Comparison of ENCODE assay signal across 16 cellular contexts in genomic region chr19:18613589-18614234, GRCh38. TPM values are rescaled to one million over a fixed set of nuclear protein-coding genes. Genes with fewer than 3 reads are reported as not detected.
A peak's percentile ranks its signal among the peaks of the same experiment; 100 is the strongest.
DNase-seq lines count a peak whose midpoint lies in the region; ATAC-seq lines count a peak whose summit lies in the region.
"Had no signal": no experiment of that assay in that cellular context is flagged by ENCODE, and none has a peak within 500 bp of the region (broad histone marks: within the 10 kb centered on the region; RNA-seq: fewer than 3 reads in every experiment).

No MANE protein-coding gene starts in this region.

- no peaks in the 10 kb centered on the region for H3K9me3 Mint-ChIP-seq in activated CD4-positive, alpha-beta memory T cell treated with anti-CD3 and anti-CD28 coated beads for 36 hours
- H3K9me3 Mint-ChIP-seq in activated CD4-positive, alpha-beta memory T cell treated with anti-CD3 and anti-CD28 coated beads, Interleukin-2, amount 10 ng/mL, durations not matched to agents 7 days and 5 days, result no peaks in the 10 kb centered on the region

- peak overlapping the region; percentile 11 for H2AK5ac ChIP-seq in neuronal stem cell (ENCODE audit: low read depth, low read length)

- H3K9ac ChIP-seq in neuronal stem cell (ENCODE audit: low read depth, low read length, poor library complexity), result peak overlapping the region; percentile 56

- H4K91ac ChIP-seq in neuronal stem cell (ENCODE audit: low read depth, low read length, poor library complexity), result no peak overlapping the region

- peak overlapping the region; percentile 62 for H2BK5ac ChIP-seq in neuronal stem cell (ENCODE audit: low read length)

- H3K18ac ChIP-seq in neuronal stem cell (ENCODE audit: low read length), result peak overlapping the region; percentile 59

- no peak overlapping the region for H3K4ac ChIP-seq in neuronal stem cell (ENCODE audit: low read length)

- no peaks in the 10 kb centered on the region for H3K36me3 ChIP-seq in neuronal stem cell (replicated peaks in 1 of 2; ENCODE audit: control insufficient read depth in 2 of 2, insufficient read depth in 2 of 2, low read length in 2 of 2)
- no peaks in the 10 kb centered on the region for H3K36me3 ChIP-seq in SJCRH30
- H3K36me3 ChIP-seq: gastroesophageal sphincter, pancreas had no signal

- H2BK15ac ChIP-seq in neuronal stem cell (ENCODE audit: low read length), result peak overlapping the region; percentile 10

- POLR2A ChIA-PET in activated CD4-positive, alpha-beta memory T cell treated with anti-CD3 and anti-CD28 coated beads for 36 hours (lab: Charles Lee), result no interaction called here
- POLR2A ChIA-PET in activated CD4-positive, alpha-beta memory T cell treated with anti-CD3 and anti-CD28 coated beads, Interleukin-2, amount 10 ng/mL, durations not matched to agents 7 days and 5 days (lab: Charles Lee), result no interaction called here

- DNase-seq in activated CD4-positive, alpha-beta memory T cell treated with anti-CD3 and anti-CD28 coated beads for 36 hours, result no peak
- DNase-seq in activated CD4-positive, alpha-beta memory T cell treated with anti-CD3 and anti-CD28 coated beads, Interleukin-2, amount 10 ng/mL, durations not matched to agents 7 days and 5 days, result no peak
- DNase-seq in NCI-H1694 (lab: John Stamatoyannopoulos, UW) (peak; percentile 46), ecto neural progenitor cell (ENCODE audit: low spot score) (peak; percentile 60), neuronal stem cell (ENCODE audit: low spot score) (no peak), SJCRH30 (no peak), left lobe of liver (ENCODE audit: low spot score) (no peak)
- DNase-seq: aorta; effector CD8-positive, alpha-beta T cell; left colon; NCI-H2029 treated with DMSO at 0.1 percent for 48 hours; stimulated activated CD4-positive, alpha-beta T cell treated with anti-CD3 and anti-CD28 coated beads, Interleukin-1b, Interleukin-23, amount 100 ng/mL, for 48 hours; SW 1271 had no signal

- peak overlapping the region; percentile 99 for H2AFZ ChIP-seq in neuronal stem cell (ENCODE audit: low read length)

- peaks cover 57% of the 10 kb centered on the region for H3K27me3 Mint-ChIP-seq in activated CD4-positive, alpha-beta memory T cell treated with anti-CD3 and anti-CD28 coated beads for 36 hours
- peaks cover 57% of the 10 kb centered on the region for H3K27me3 Mint-ChIP-seq in activated CD4-positive, alpha-beta memory T cell treated with anti-CD3 and anti-CD28 coated beads, Interleukin-2, amount 10 ng/mL, durations not matched to agents 7 days and 5 days

- H3K9me3 ChIP-seq in neuronal stem cell (replicated peaks in 1 of 2; ENCODE audit: control insufficient read depth in 2 of 2, insufficient read depth in 1 of 2, low read depth in 1 of 2, low read length in 2 of 2) (peaks cover 0 to 10% of the 10 kb centered on the region in 2 donors), SJCRH30 (replicated peaks) (no peaks in the 10 kb centered on the region)
- H3K9me3 ChIP-seq: gastroesophageal sphincter, pancreas had no signal

- CTCF ChIA-PET in activated CD4-positive, alpha-beta memory T cell treated with anti-CD3 and anti-CD28 coated beads for 36 hours (lab: Charles Lee), result no interaction called here
- CTCF ChIA-PET in activated CD4-positive, alpha-beta memory T cell treated with anti-CD3 and anti-CD28 coated beads, Interleukin-2, amount 10 ng/mL, durations not matched to agents 7 days and 5 days (lab: Charles Lee), result no interaction called here

- no peak for ATAC-seq in HG03139 (IDR thresholded peaks at IDR 0.05; ENCODE audit: unreplicated experiment)
- no peak for ATAC-seq in left lobe of liver
- ATAC-seq: gastroesophageal sphincter, left colon had no signal

- H3K27ac ChIP-seq in neuronal stem cell (replicated peaks; ENCODE audit: low read length) (no peak overlapping the region), SJCRH30 (no peak overlapping the region)
- H3K27ac ChIP-seq: pancreas had no signal

- peak overlapping the region; percentile 17 for H2BK12ac ChIP-seq in neuronal stem cell (ENCODE audit: low read length)

- peak overlapping the region; percentile 32 for H3K4me3 Mint-ChIP-seq in activated CD4-positive, alpha-beta memory T cell treated with anti-CD3 and anti-CD28 coated beads for 36 hours
- no peak overlapping the region for H3K4me3 Mint-ChIP-seq in activated CD4-positive, alpha-beta memory T cell treated with anti-CD3 and anti-CD28 coated beads, Interleukin-2, amount 10 ng/mL, durations not matched to agents 7 days and 5 days

- no peak overlapping the region for H4K8ac ChIP-seq in neuronal stem cell (ENCODE audit: low read depth, low read length)

- H3K27ac Mint-ChIP-seq in activated CD4-positive, alpha-beta memory T cell treated with anti-CD3 and anti-CD28 coated beads for 36 hours, result no peak overlapping the region
- H3K27ac Mint-ChIP-seq in activated CD4-positive, alpha-beta memory T cell treated with anti-CD3 and anti-CD28 coated beads, Interleukin-2, amount 10 ng/mL, durations not matched to agents 7 days and 5 days, result no peak overlapping the region

- no peak overlapping the region for H3K23ac ChIP-seq in neuronal stem cell (ENCODE audit: low read depth, low read length, poor library complexity)

- H3K4me1 Mint-ChIP-seq in activated CD4-positive, alpha-beta memory T cell treated with anti-CD3 and anti-CD28 coated beads for 36 hours (ENCODE audit: low read depth), result peaks cover 18% of the 10 kb centered on the region
- peaks cover 14% of the 10 kb centered on the region for H3K4me1 Mint-ChIP-seq in activated CD4-positive, alpha-beta memory T cell treated with anti-CD3 and anti-CD28 coated beads, Interleukin-2, amount 10 ng/mL, durations not matched to agents 7 days and 5 days

- H3K4me1 ChIP-seq in neuronal stem cell (ENCODE audit: control insufficient read depth in 2 of 2, insufficient read depth in 1 of 2, low read depth in 1 of 2, low read length in 2 of 2) (peaks cover 21 to 33% of the 10 kb centered on the region in 2 donors), SJCRH30 (peaks cover 17% of the 10 kb centered on the region)

- no peaks in the 10 kb centered on the region for H3K79me1 ChIP-seq in neuronal stem cell (ENCODE audit: low read depth, low read length)

- WGBS in neuronal stem cell (ENCODE audit: extremely low coverage in 2 of 2, insufficient read length in 2 of 2, insufficient replicate concordance in 1 of 2), 2 donors, result no CpG with 5 or more reads among the region's 23 CpGs

- no peak overlapping the region for H3K14ac ChIP-seq in neuronal stem cell (ENCODE audit: low read length)

- H3K27me3 ChIP-seq in neuronal stem cell (ENCODE audit: control insufficient read depth in 3 of 3, insufficient read depth in 3 of 3, low read depth in 1 of 3, low read length in 3 of 3) (peaks cover 41 to 64% (median 59%) of the 10 kb centered on the region in 3 experiments), SJCRH30 (peaks cover 62% of the 10 kb centered on the region)

- peak overlapping the region; percentile 48 to 85 for H3K4me3 ChIP-seq in neuronal stem cell (ENCODE audit: low read length in 2 of 2)
- H3K4me3 ChIP-seq in SJCRH30, result no peak overlapping the region

- intact Hi-C loops in activated CD4-positive, alpha-beta memory T cell treated with anti-CD3 and anti-CD28 coated beads for 36 hours (cut with micrococcal nuclease), result no loop called here

- peak overlapping the region; percentile 32 for H3K4me2 ChIP-seq in neuronal stem cell (ENCODE audit: insufficient read depth, low read length, poor library complexity, severe bottlenecking)

- no peaks in the 10 kb centered on the region for H3K36me3 Mint-ChIP-seq in activated CD4-positive, alpha-beta memory T cell treated with anti-CD3 and anti-CD28 coated beads for 36 hours
- H3K36me3 Mint-ChIP-seq in activated CD4-positive, alpha-beta memory T cell treated with anti-CD3 and anti-CD28 coated beads, Interleukin-2, amount 10 ng/mL, durations not matched to agents 7 days and 5 days (ENCODE audit: low read depth), result no peaks in the 10 kb centered on the region

- peak overlapping the region; percentile 24 for H2BK120ac ChIP-seq in neuronal stem cell (ENCODE audit: low read depth, low read length)

RNA-seq across cellular contexts. Expression of gene TMEM59L, which starts 1.0 kb away (rescaled TPM):
- total RNA-seq in activated CD4-positive, alpha-beta memory T cell treated with anti-CD3 and anti-CD28 coated beads for 36 hours, result under 1 TPM; 0.24 to 0.40 TPM
- under 1 TPM in 1 of 2 experiments, not detected in 1; 0.13 TPM for total RNA-seq in activated CD4-positive, alpha-beta memory T cell treated with anti-CD3 and anti-CD28 coated beads, Interleukin-2, amount 10 ng/mL, durations not matched to agents 7 days and 5 days
- 7.1 TPM for polyA plus RNA-seq in neuronal stem cell (2013, experiment 1 of 2)
- 6.4 TPM for polyA plus RNA-seq in neuronal stem cell (2013, experiment 2 of 2)
- total RNA-seq in SJCRH30 (2014; rRNA removed; shearing (Covaris generic)), result 0.20 TPM in 1 of 2 replicates, not detected in the other
- not detected for total RNA-seq in left lobe of liver

RNA-seq across cellular contexts. Expression of gene CRLF1, which starts 7.1 kb away (rescaled TPM):
- not detected for total RNA-seq in activated CD4-positive, alpha-beta memory T cell treated with anti-CD3 and anti-CD28 coated beads for 36 hours
- total RNA-seq in activated CD4-positive, alpha-beta memory T cell treated with anti-CD3 and anti-CD28 coated beads, Interleukin-2, amount 10 ng/mL, durations not matched to agents 7 days and 5 days, result not detected
- 0.24 TPM for polyA plus RNA-seq in neuronal stem cell (2013, experiment 1 of 2)
- polyA plus RNA-seq in neuronal stem cell (2013, experiment 2 of 2), result 0.33 TPM
- total RNA-seq in SJCRH30 (2014; rRNA removed; shearing (Covaris generic)), result 20.6 and 22.1 TPM in 2 replicates
- 0.20 TPM for total RNA-seq in left lobe of liver

RNA-seq across cellular contexts. Expression of gene KLHL26, which starts 23.1 kb away (rescaled TPM):
- 10 to 100 TPM; 10.7 to 11.0 TPM for total RNA-seq in activated CD4-positive, alpha-beta memory T cell treated with anti-CD3 and anti-CD28 coated beads for 36 hours
- 10 to 100 TPM; 10.8 to 11.0 TPM for total RNA-seq in activated CD4-positive, alpha-beta memory T cell treated with anti-CD3 and anti-CD28 coated beads, Interleukin-2, amount 10 ng/mL, durations not matched to agents 7 days and 5 days
- 3.8 TPM for polyA plus RNA-seq in neuronal stem cell (2013, experiment 1 of 2)
- polyA plus RNA-seq in neuronal stem cell (2013, experiment 2 of 2), result 4.4 TPM
- 0.87 and 1.1 TPM in 2 replicates for total RNA-seq in SJCRH30 (2014; rRNA removed; shearing (Covaris generic))
- 6.1 TPM for total RNA-seq in left lobe of liver

RNA-seq across cellular contexts. Expression of gene REX1BD, which starts 25.1 kb away (rescaled TPM):
- total RNA-seq in activated CD4-positive, alpha-beta memory T cell treated with anti-CD3 and anti-CD28 coated beads for 36 hours, result 10 to 100 TPM; 97.6 to 99.3 TPM
- total RNA-seq in activated CD4-positive, alpha-beta memory T cell treated with anti-CD3 and anti-CD28 coated beads, Interleukin-2, amount 10 ng/mL, durations not matched to agents 7 days and 5 days, result 10 to 100 TPM; 81.2 to 83.3 TPM
- 85.7 TPM for polyA plus RNA-seq in neuronal stem cell (2013, experiment 1 of 2)
- 81.2 TPM for polyA plus RNA-seq in neuronal stem cell (2013, experiment 2 of 2)
- 24.8 TPM in 2 replicates for total RNA-seq in SJCRH30 (2014; rRNA removed; shearing (Covaris generic))
- total RNA-seq in left lobe of liver, result 55.7 TPM

RNA-seq across cellular contexts. Expression of gene UBA52, which starts 42.1 kb away (rescaled TPM):
- 1,000 to 10,000 TPM; 1,569 to 1,601 TPM for total RNA-seq in activated CD4-positive, alpha-beta memory T cell treated with anti-CD3 and anti-CD28 coated beads for 36 hours
- 1,000 to 10,000 TPM; 1,374 to 1,409 TPM for total RNA-seq in activated CD4-positive, alpha-beta memory T cell treated with anti-CD3 and anti-CD28 coated beads, Interleukin-2, amount 10 ng/mL, durations not matched to agents 7 days and 5 days
- polyA plus RNA-seq in neuronal stem cell (2013, experiment 1 of 2), result 1,321 TPM
- 1,289 TPM for polyA plus RNA-seq in neuronal stem cell (2013, experiment 2 of 2)
- total RNA-seq in SJCRH30 (2014; rRNA removed; shearing (Covaris generic)), result 1,236 and 1,352 TPM in 2 replicates
- total RNA-seq in left lobe of liver, result 425 TPM

Comparison
In these comparisons a context has a peak if more than half of its experiments do, and no peak if none do; other contexts are left out.
1. DNase-seq: peak in NCI-H1694 (single experiment) and ecto neural progenitor cell (single experiment); none in activated CD4-positive, alpha-beta memory T cell treated with anti-CD3 and anti-CD28 coated beads for 36 hours (single experiment), activated CD4-positive, alpha-beta memory T cell treated with anti-CD3 and anti-CD28 coated beads, Interleukin-2, amount 10 ng/mL, durations not matched to agents 7 days and 5 days (single experiment), neuronal stem cell (single experiment), SJCRH30 (0 of 2) and left lobe of liver (single experiment).
2. RNA of gene CRLF1, which starts 7.1 kb away (total RNA-seq): 20.6 to 22.1 TPM in SJCRH30; 0.20 TPM in left lobe of liver (single experiment), not detected in activated CD4-positive, alpha-beta memory T cell treated with anti-CD3 and anti-CD28 coated beads for 36 hours and not detected in activated CD4-positive, alpha-beta memory T cell treated with anti-CD3 and anti-CD28 coated beads, Interleukin-2, amount 10 ng/mL, durations not matched to agents 7 days and 5 days; every median in the first group is over 10 times any median in the second.